ENCODE assay signal across 9 cellular contexts in genomic region chr4:44629280-44629866, GRCh38. TPM values are rescaled to one million over a fixed set of nuclear protein-coding genes. Genes with fewer than 3 reads are reported as not detected.
DNase-seq lines count a peak whose midpoint lies in the region; ATAC-seq and TF ChIP-seq lines count a peak whose summit lies in the region.
"Had no signal": no experiment of that assay in that cellular context is flagged by ENCODE, and none has a peak within 500 bp of the region (broad histone marks: within the 10 kb centered on the region; RNA-seq: fewer than 3 reads in every experiment).

No MANE protein-coding gene starts in this region.

- TF ChIP-seq CTCF in retinal pigment epithelial cell (conservative IDR thresholded peaks at IDR 0.05; ENCODE audit: low read depth, low read length) = peak; percentile 70

- peaks cover 5% of the 10 kb centered on the region for H3K27me3 Mint-ChIP-seq in activated naive CD8-positive, alpha-beta T cell treated with anti-CD3 and anti-CD28 coated beads for 36 hours

- no peaks in the 10 kb centered on the region for H3K9me3 Mint-ChIP-seq in activated naive CD8-positive, alpha-beta T cell treated with anti-CD3 and anti-CD28 coated beads for 36 hours

- peaks cover 1% of the 10 kb centered on the region for H3K4me1 Mint-ChIP-seq in activated naive CD8-positive, alpha-beta T cell treated with anti-CD3 and anti-CD28 coated beads for 36 hours

- H3K27ac Mint-ChIP-seq in activated naive CD8-positive, alpha-beta T cell treated with anti-CD3 and anti-CD28 coated beads for 36 hours = no peak overlapping the region

- ATAC-seq in GM21619 (IDR thresholded peaks at IDR 0.05; ENCODE audit: unreplicated experiment) = peak; percentile 98
- peak; percentile 53 to 55 for ATAC-seq in left cardiac atrium

- H3K4me3 ChIP-seq in retinal pigment epithelial cell (ENCODE audit: low read length) = no peak overlapping the region
- H3K4me3 ChIP-seq: BLaER1 treated with 17β-estradiol and CSF1 and Interleukin-3, amounts not matched to agents 10 nM and 100 nM had no signal

- DNase-seq in DMS79 treated with DMSO at 0.1 percent for 48 hours (lab: John Stamatoyannopoulos, UW) (peak; percentile 1), DMS79 (lab: John Stamatoyannopoulos, UW) (no peak), HS-5 (ENCODE audit: low read depth) (peak; percentile 34), OCI-M1 (lab: John Stamatoyannopoulos, UW) (peak; percentile 89), left cardiac atrium (no peak), retinal pigment epithelial cell (ENCODE audit: low read depth) (peak; percentile 17)
- DNase-seq in activated naive CD8-positive, alpha-beta T cell treated with anti-CD3 and anti-CD28 coated beads for 36 hours = peak; percentile 17

- intact Hi-C loops in left cardiac atrium (cut with DNase I) = loop anchor here in 1 of 2 donors (5.0 to 10.0 kb wide), 2 partner anchors 175 to 1497 kb away; no protein-coding TSS in a partner anchor

- H3K4me3 Mint-ChIP-seq in activated naive CD8-positive, alpha-beta T cell treated with anti-CD3 and anti-CD28 coated beads for 36 hours = no peak overlapping the region

- no peaks in the 10 kb centered on the region for H3K36me3 Mint-ChIP-seq in activated naive CD8-positive, alpha-beta T cell treated with anti-CD3 and anti-CD28 coated beads for 36 hours

RNA-seq across cellular contexts. Expression of gene YIPF7, which starts 22.1 kb away (rescaled TPM):
- not detected for total RNA-seq in activated naive CD8-positive, alpha-beta T cell treated with anti-CD3 and anti-CD28 coated beads for 36 hours
- 1 to 10 TPM; 1.4 to 2.0 TPM for total RNA-seq in left cardiac atrium

RNA-seq across cellular contexts. Expression of gene GUF1, which starts 48.8 kb away (rescaled TPM):
- 10 to 100 TPM; 52.2 to 54.1 TPM for total RNA-seq in activated naive CD8-positive, alpha-beta T cell treated with anti-CD3 and anti-CD28 coated beads for 36 hours
- 10 to 100 TPM; 16.5 to 17.1 TPM for total RNA-seq in left cardiac atrium

Comparison
In these comparisons a context has a peak if more than half of its experiments do, and no peak if none do; other contexts are left out.
1. DNase-seq: peak in DMS79 treated with DMSO at 0.1 percent for 48 hours (single experiment), HS-5 (single experiment), OCI-M1 (single experiment), activated naive CD8-positive, alpha-beta T cell treated with anti-CD3 and anti-CD28 coated beads for 36 hours (single experiment) and retinal pigment epithelial cell (single experiment); none in DMS79 (single experiment) and left cardiac atrium (single experiment).